ENCODE assay signal across 30 cellular contexts in genomic region chr16:61382435-61382834, GRCh38.
"Had no signal": no experiment of that assay in that cellular context is flagged by ENCODE, and none has a peak within 500 bp of the region (broad histone marks: within the 10 kb centered on the region; RNA-seq: fewer than 3 reads in every experiment).

No MANE protein-coding gene starts in this region.

- H3K27ac ChIP-seq: brain microvascular endothelial cell, colonic mucosa, Peyer's patch, SJSA1 had no signal

- DNase-seq: activated CD4-positive, alpha-beta T cell treated with anti-CD3 and anti-CD28 coated beads, Interleukin-2, amount 10 ng/mL, durations not matched to agents 24 days and 14 days; activated CD4-positive, alpha-beta T cell treated with anti-CD3 and anti-CD28 coated beads, Interleukin-2, amount 50 U/mL, for 4 hours; activated CD8-positive, alpha-beta T cell treated with anti-CD3 and anti-CD28 coated beads for 36 hours; activated effector memory CD4-positive, alpha-beta T cell treated with anti-CD3 and anti-CD28 coated beads, Interleukin-2, amount 50 U/mL, for 16 hours; activated naive CD4-positive, alpha-beta T cell; activated naive CD4-positive, alpha-beta T cell treated with anti-CD3 and anti-CD28 coated beads, Interleukin-2, amount 50 U/mL, for 16 hours; activated naive CD8-positive, alpha-beta T cell treated with anti-CD3 and anti-CD28 coated beads for 36 hours; activated T-cell treated with anti-CD3 and anti-CD28 coated beads, Interleukin-2, amount 50 U/mL, for 1 hour; activated T-cell treated with anti-CD3 and anti-CD28 coated beads, Interleukin-2, amount 50 U/mL, for 72 hours; amniotic stem cell; aorta; brain microvascular endothelial cell; colonic mucosa; NCI-H1092 treated with DMSO at 0.1 percent for 48 hours; NCI-H1436; NCI-H1694 treated with DMSO at 0.1 percent for 48 hours; NCI-H2029; NCI-H2171 treated with DMSO at 0.1 percent for 48 hours; NCI-H2227 treated with DMSO at 0.1 percent for 48 hours; NCI-H446; NCI-H524 treated with DMSO at 0.1 percent for 48 hours; NCI-H82; NK-92 treated with Interleukin-12 subunit alpha and Interleukin-12 subunit beta, amount 100 ng/mL, for 24 hours; PC-3; Peyer's patch; RPMI8226; SHP77 treated with DMSO at 0.1 percent for 48 hours; SK-N-SH had no signal

- FAIRE-seq: TTC549 had no signal
